In the genomic region with DNA sequence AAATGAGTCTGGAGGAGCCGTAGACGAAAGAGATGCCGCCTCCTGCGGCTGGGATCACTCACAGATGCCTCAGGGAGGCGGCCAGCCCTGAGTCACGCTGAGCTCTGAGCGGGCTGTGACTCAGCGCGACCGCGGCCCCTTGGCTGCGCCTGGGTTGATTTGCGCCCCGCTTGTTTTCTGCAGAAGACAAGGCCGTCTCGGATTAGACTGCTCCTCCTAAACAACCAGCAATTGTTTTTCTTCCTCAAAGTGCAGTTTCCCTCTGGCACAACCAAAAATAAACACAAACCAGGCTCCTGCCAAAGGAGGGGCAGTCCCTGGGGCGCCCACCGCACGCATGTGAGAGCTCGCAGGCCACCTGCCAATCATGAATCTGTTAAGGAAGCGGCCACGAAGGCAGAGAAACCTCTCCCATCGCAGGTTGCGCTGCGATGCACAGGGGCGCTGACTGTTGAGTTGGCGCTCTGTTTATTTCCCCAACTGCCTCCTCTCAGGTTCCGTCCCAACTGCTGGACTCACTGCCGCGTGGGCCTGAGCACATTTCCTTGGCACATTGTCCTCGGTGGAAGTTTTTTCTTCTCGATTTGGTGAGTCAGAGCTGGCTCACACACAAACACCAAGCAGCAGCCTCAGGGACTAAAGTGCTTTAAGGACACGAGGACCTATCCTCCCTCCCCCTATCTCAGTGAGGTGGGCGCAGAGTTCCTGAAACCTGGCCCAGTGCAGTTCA, we compare ENCODE assay signal across 1 cellular context.
TF ChIP-seq lines count a peak whose summit lies in the region.

No MANE protein-coding gene starts in this region.

TF ChIP-seq in K562, 482 proteins besides CTCF, POLR2A, EP300 and RAD21 (continued from another document and continues in another):
- no peak for TF ChIP-seq ZNF696 (CRISPR knock-in tag; conservative IDR thresholded peaks at IDR 0.05)
- TF ChIP-seq CREM (IDR thresholded peaks at IDR 0.05; ENCODE audit: low read depth), result peak; percentile 77
- TF ChIP-seq ZNF143 (CRISPR knock-in tag; IDR thresholded peaks at IDR 0.05), result no peak
- TF ChIP-seq, protein P1, sequence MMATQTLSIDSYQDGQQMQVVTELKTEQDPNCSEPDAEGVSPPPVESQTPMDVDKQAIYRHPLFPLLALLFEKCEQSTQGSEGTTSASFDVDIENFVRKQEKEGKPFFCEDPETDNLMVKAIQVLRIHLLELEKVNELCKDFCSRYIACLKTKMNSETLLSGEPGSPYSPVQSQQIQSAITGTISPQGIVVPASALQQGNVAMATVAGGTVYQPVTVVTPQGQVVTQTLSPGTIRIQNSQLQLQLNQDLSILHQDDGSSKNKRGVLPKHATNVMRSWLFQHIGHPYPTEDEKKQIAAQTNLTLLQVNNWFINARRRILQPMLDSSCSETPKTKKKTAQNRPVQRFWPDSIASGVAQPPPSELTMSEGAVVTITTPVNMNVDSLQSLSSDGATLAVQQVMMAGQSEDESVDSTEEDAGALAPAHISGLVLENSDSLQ (IDR thresholded peaks at IDR 0.05), result peak; percentile 97
- TF ChIP-seq SREBF2 (CRISPR knock-in tag; IDR thresholded peaks at IDR 0.05), result peak; percentile 75; the same call in 1 of the 2 replicates
- no peak for TF ChIP-seq SAFB2 (IDR thresholded peaks at IDR 0.05; ENCODE audit: borderline replicate concordance, low read depth, low read length, severe bottlenecking)
- TF ChIP-seq RBM39 (optimal IDR thresholded peaks at IDR 0.05; ENCODE audit: low read depth, low read length), result no peak
- peak; percentile 32 to 39; a peak in 1 of 4 replicates for TF ChIP-seq TBL1XR1 (IDR thresholded peaks at IDR 0.05; ENCODE audit: low read length in 2 of 2)
- TF ChIP-seq TRIM28 (IDR thresholded peaks at IDR 0.05), result peak; percentile 97
- peak in 1 of 2 experiments; percentile 87; a peak in 2 of 4 replicates for TF ChIP-seq RCOR1 (IDR thresholded peaks at IDR 0.05; ENCODE audit: borderline replicate concordance in 1 of 2, low read depth in 2 of 2, low read length in 2 of 2)
- peak; percentile 57; the same call in 1 of the 2 replicates for TF ChIP-seq PHF8 (IDR thresholded peaks at IDR 0.05; ENCODE audit: borderline replicate concordance, low read length)
- TF ChIP-seq SMAD3 (CRISPR knock-in tag; conservative IDR thresholded peaks at IDR 0.05), result peak; percentile 45
- TF ChIP-seq MEIS2 (IDR thresholded peaks at IDR 0.05; ENCODE audit: partially characterized antibody), result peak; percentile 87
- TF ChIP-seq FOXA3 (CRISPR knock-in tag; conservative IDR thresholded peaks at IDR 0.05 in 1 of 2, IDR thresholded peaks at IDR 0.05 in 1 of 2), result no peak; a peak in 1 of 4 replicates
- 0 out of 2 replicates have a peak, but pooled peaks have one; percentile 4 for TF ChIP-seq ESRRA (IDR thresholded peaks at IDR 0.05; ENCODE audit: borderline replicate concordance, low read depth)
- peak; percentile 79 for TF ChIP-seq KDM5B (IDR thresholded peaks at IDR 0.05; ENCODE audit: insufficient replicate concordance, low read depth, low read length)
- no peak for TF ChIP-seq ZNF507 (tag; conservative IDR thresholded peaks at IDR 0.05)
- no peak for TF ChIP-seq SIN3B (IDR thresholded peaks at IDR 0.05; ENCODE audit: low read depth)
- peak; percentile 96 for TF ChIP-seq CTBP1 (IDR thresholded peaks at IDR 0.05; ENCODE audit: borderline replicate concordance)
- peak; percentile 44; the same call in 1 of the 2 replicates for TF ChIP-seq CBX1 (IDR thresholded peaks at IDR 0.05; ENCODE audit: low read depth)
- TF ChIP-seq, protein P2, sequence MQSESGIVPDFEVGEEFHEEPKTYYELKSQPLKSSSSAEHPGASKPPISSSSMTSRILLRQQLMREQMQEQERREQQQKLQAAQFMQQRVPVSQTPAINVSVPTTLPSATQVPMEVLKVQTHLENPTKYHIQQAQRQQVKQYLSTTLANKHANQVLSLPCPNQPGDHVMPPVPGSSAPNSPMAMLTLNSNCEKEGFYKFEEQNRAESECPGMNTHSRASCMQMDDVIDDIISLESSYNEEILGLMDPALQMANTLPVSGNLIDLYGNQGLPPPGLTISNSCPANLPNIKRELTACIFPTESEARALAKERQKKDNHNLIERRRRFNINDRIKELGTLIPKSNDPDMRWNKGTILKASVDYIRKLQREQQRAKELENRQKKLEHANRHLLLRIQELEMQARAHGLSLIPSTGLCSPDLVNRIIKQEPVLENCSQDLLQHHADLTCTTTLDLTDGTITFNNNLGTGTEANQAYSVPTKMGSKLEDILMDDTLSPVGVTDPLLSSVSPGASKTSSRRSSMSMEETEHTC (IDR thresholded peaks at IDR 0.05), result 0 out of 2 replicates have a peak, but pooled peaks have one; percentile 68
- 0 out of 2 replicates have a peak, but pooled peaks have one; percentile 31 for TF ChIP-seq MYNN (IDR thresholded peaks at IDR 0.05)
- no peak for TF ChIP-seq MYNN (CRISPR knock-in tag; IDR thresholded peaks at IDR 0.05)
- TF ChIP-seq NFE2L1 (tag; IDR thresholded peaks at IDR 0.05; ENCODE audit: borderline replicate concordance, low read depth), result peak; percentile 56; the same call in 1 of the 2 replicates
- no peak for TF ChIP-seq CBFA2T3 (IDR thresholded peaks at IDR 0.05)
- TF ChIP-seq ZNF224 (CRISPR knock-in tag; IDR thresholded peaks at IDR 0.05), result peak; percentile 82; the same call in 1 of the 2 replicates
- TF ChIP-seq ZNF766 (CRISPR knock-in tag; conservative IDR thresholded peaks at IDR 0.05), result peak; percentile 98
- TF ChIP-seq, protein P3, sequence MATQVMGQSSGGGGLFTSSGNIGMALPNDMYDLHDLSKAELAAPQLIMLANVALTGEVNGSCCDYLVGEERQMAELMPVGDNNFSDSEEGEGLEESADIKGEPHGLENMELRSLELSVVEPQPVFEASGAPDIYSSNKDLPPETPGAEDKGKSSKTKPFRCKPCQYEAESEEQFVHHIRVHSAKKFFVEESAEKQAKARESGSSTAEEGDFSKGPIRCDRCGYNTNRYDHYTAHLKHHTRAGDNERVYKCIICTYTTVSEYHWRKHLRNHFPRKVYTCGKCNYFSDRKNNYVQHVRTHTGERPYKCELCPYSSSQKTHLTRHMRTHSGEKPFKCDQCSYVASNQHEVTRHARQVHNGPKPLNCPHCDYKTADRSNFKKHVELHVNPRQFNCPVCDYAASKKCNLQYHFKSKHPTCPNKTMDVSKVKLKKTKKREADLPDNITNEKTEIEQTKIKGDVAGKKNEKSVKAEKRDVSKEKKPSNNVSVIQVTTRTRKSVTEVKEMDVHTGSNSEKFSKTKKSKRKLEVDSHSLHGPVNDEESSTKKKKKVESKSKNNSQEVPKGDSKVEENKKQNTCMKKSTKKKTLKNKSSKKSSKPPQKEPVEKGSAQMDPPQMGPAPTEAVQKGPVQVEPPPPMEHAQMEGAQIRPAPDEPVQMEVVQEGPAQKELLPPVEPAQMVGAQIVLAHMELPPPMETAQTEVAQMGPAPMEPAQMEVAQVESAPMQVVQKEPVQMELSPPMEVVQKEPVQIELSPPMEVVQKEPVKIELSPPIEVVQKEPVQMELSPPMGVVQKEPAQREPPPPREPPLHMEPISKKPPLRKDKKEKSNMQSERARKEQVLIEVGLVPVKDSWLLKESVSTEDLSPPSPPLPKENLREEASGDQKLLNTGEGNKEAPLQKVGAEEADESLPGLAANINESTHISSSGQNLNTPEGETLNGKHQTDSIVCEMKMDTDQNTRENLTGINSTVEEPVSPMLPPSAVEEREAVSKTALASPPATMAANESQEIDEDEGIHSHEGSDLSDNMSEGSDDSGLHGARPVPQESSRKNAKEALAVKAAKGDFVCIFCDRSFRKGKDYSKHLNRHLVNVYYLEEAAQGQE (CRISPR knock-in tag; IDR thresholded peaks at IDR 0.05; ENCODE audit: low read depth), result peak; percentile 75; the same call in 1 of the 2 replicates
- 0 out of 2 replicates have a peak, but pooled peaks have one; percentile 47 for TF ChIP-seq MBD2 (IDR thresholded peaks at IDR 0.05; ENCODE audit: borderline replicate concordance, low read depth)
- TF ChIP-seq TAF7 (tag; IDR thresholded peaks at IDR 0.05), result peak; percentile 62
- TF ChIP-seq BCOR (IDR thresholded peaks at IDR 0.05), result peak; percentile 60
- peak; percentile 71 for TF ChIP-seq TCF3 (CRISPR knock-in tag; IDR thresholded peaks at IDR 0.05)
- TF ChIP-seq, protein P4, sequence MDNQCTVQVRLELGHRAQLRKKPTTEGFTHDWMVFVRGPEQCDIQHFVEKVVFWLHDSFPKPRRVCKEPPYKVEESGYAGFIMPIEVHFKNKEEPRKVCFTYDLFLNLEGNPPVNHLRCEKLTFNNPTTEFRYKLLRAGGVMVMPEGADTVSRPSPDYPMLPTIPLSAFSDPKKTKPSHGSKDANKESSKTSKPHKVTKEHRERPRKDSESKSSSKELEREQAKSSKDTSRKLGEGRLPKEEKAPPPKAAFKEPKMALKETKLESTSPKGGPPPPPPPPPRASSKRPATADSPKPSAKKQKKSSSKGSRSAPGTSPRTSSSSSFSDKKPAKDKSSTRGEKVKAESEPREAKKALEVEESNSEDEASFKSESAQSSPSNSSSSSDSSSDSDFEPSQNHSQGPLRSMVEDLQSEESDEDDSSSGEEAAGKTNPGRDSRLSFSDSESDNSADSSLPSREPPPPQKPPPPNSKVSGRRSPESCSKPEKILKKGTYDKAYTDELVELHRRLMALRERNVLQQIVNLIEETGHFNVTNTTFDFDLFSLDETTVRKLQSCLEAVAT (IDR thresholded peaks at IDR 0.05), result peak; percentile 82 to 86; a peak in 1 of 4 replicates
- peak; percentile 21; the same call in 1 of the 2 replicates for TF ChIP-seq CBFB (CRISPR knock-in tag; IDR thresholded peaks at IDR 0.05)
- TF ChIP-seq, protein P5, sequence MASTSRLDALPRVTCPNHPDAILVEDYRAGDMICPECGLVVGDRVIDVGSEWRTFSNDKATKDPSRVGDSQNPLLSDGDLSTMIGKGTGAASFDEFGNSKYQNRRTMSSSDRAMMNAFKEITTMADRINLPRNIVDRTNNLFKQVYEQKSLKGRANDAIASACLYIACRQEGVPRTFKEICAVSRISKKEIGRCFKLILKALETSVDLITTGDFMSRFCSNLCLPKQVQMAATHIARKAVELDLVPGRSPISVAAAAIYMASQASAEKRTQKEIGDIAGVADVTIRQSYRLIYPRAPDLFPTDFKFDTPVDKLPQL (IDR thresholded peaks at IDR 0.05; ENCODE audit: extremely low read depth, insufficient read length), result no peak
- TF ChIP-seq MAZ (CRISPR knock-in tag; conservative IDR thresholded peaks at IDR 0.05 in 1 of 2, IDR thresholded peaks at IDR 0.05 in 1 of 2), result peak in 1 of 2 experiments; percentile 81; a peak in 3 of 4 replicates
- no peak for TF ChIP-seq ZNF586 (CRISPR knock-in tag; conservative IDR thresholded peaks at IDR 0.05)
- TF ChIP-seq, protein P6, sequence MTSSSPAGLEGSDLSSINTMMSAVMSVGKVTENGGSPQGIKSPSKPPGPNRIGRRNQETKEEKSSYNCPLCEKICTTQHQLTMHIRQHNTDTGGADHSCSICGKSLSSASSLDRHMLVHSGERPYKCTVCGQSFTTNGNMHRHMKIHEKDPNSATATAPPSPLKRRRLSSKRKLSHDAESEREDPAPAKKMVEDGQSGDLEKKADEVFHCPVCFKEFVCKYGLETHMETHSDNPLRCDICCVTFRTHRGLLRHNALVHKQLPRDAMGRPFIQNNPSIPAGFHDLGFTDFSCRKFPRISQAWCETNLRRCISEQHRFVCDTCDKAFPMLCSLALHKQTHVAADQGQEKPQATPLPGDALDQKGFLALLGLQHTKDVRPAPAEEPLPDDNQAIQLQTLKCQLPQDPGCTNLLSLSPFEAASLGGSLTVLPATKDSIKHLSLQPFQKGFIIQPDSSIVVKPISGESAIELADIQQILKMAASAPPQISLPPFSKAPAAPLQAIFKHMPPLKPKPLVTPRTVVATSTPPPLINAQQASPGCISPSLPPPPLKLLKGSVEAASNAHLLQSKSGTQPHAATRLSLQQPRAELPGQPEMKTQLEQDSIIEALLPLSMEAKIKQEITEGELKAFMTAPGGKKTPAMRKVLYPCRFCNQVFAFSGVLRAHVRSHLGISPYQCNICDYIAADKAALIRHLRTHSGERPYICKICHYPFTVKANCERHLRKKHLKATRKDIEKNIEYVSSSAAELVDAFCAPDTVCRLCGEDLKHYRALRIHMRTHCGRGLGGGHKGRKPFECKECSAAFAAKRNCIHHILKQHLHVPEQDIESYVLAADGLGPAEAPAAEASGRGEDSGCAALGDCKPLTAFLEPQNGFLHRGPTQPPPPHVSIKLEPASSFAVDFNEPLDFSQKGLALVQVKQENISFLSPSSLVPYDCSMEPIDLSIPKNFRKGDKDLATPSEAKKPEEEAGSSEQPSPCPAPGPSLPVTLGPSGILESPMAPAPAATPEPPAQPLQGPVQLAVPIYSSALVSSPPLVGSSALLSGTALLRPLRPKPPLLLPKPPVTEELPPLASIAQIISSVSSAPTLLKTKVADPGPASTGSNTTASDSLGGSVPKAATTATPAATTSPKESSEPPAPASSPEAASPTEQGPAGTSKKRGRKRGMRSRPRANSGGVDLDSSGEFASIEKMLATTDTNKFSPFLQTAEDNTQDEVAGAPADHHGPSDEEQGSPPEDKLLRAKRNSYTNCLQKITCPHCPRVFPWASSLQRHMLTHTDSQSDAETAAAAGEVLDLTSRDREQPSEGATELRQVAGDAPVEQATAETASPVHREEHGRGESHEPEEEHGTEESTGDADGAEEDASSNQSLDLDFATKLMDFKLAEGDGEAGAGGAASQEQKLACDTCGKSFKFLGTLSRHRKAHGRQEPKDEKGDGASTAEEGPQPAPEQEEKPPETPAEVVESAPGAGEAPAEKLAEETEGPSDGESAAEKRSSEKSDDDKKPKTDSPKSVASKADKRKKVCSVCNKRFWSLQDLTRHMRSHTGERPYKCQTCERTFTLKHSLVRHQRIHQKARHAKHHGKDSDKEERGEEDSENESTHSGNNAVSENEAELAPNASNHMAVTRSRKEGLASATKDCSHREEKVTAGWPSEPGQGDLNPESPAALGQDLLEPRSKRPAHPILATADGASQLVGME (CRISPR knock-in tag; IDR thresholded peaks at IDR 0.05), result no peak
- no peak for TF ChIP-seq KAT2B (IDR thresholded peaks at IDR 0.05; ENCODE audit: low read depth, low read length)
- TF ChIP-seq ZNF384 (IDR thresholded peaks at IDR 0.05; ENCODE audit: low read depth, low read length), result peak; percentile 73
- peak; percentile 75 for TF ChIP-seq SUPT5H (IDR thresholded peaks at IDR 0.05)
- TF ChIP-seq ZNF282 (CRISPR knock-in tag; IDR thresholded peaks at IDR 0.05), result no peak
- peak; percentile 58 to 65; a peak in 3 of 4 replicates for TF ChIP-seq FOXK2 (conservative IDR thresholded peaks at IDR 0.05 in 1 of 2, IDR thresholded peaks at IDR 0.05 in 1 of 2; ENCODE audit: low read depth in 2 of 2)
- TF ChIP-seq, protein P7, sequence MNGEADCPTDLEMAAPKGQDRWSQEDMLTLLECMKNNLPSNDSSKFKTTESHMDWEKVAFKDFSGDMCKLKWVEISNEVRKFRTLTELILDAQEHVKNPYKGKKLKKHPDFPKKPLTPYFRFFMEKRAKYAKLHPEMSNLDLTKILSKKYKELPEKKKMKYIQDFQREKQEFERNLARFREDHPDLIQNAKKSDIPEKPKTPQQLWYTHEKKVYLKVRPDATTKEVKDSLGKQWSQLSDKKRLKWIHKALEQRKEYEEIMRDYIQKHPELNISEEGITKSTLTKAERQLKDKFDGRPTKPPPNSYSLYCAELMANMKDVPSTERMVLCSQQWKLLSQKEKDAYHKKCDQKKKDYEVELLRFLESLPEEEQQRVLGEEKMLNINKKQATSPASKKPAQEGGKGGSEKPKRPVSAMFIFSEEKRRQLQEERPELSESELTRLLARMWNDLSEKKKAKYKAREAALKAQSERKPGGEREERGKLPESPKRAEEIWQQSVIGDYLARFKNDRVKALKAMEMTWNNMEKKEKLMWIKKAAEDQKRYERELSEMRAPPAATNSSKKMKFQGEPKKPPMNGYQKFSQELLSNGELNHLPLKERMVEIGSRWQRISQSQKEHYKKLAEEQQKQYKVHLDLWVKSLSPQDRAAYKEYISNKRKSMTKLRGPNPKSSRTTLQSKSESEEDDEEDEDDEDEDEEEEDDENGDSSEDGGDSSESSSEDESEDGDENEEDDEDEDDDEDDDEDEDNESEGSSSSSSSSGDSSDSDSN (IDR thresholded peaks at IDR 0.05; ENCODE audit: borderline replicate concordance in 1 of 2, low read depth in 2 of 2, low read length in 2 of 2), result peak; percentile 85 to 88
- peak; percentile 97 for TF ChIP-seq SMAD4 (CRISPR knock-in tag; conservative IDR thresholded peaks at IDR 0.05)
